In the genomic region with DNA sequence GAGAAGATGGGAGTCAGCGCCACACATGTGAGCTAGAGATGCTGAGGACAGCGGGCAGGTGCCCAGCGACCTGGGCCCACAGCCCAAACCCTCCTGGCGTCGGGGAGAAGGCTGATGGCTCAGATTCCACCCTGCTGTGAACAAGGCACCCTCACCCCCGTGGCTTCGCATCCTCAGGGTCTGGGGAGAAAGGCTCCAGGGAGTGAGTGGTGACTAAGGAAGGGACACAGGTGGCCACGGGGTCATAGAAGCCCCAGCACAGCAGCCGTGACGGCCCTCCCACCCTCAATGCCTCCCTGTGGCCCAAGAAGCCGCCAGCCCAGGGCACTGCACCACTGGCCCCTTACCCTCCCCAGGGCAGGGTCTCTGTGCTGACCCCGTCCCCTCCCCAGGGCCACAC, we compare ENCODE assay signal across 29 cellular contexts.
"Had no signal": no experiment of that assay in that cellular context is flagged by ENCODE, and none has a peak within 500 bp of the region (broad histone marks: within the 10 kb centered on the region; RNA-seq: fewer than 3 reads in every experiment).

No MANE protein-coding gene starts in this region.

- H3K4me3 ChIP-seq: ovary, psoas muscle, right lobe of liver, sigmoid colon, stomach, suprapubic skin, testis, tibial artery, transverse colon, upper lobe of right lung, uterus had no signal

- FAIRE-seq: small intestine had no signal

- H3K27ac Mint-ChIP-seq: naive thymus-derived CD4-positive, alpha-beta T cell; natural killer cell; nephron; progenitor cell of endocrine pancreas; stimulated activated effector memory CD8-positive, alpha-beta T cell treated with anti-CD3 and anti-CD28 coated beads, Interleukin-12 subunit alpha, Interleukin-12 subunit beta, amount 100 ng/mL, for 72 hours; type B pancreatic cell had no signal

- ATAC-seq: naive thymus-derived CD4-positive, alpha-beta T cell; natural killer cell; psoas muscle; right cardiac atrium; right lobe of liver; stimulated activated effector memory CD8-positive, alpha-beta T cell treated with anti-CD3 and anti-CD28 coated beads, Interleukin-12 subunit alpha, Interleukin-12 subunit beta, amount 100 ng/mL, for 72 hours; stimulated activated naive B cell treated with anti-CD40 and anti-IgM and Interleukin-4, amounts not matched to agents 10 μg/mL and 1 μg/mL and 100 μg/mL, for 72 hours; upper lobe of right lung had no signal

- H3K9me3 Mint-ChIP-seq: naive thymus-derived CD4-positive, alpha-beta T cell; natural killer cell; nephron; neural crest cell; stimulated activated effector memory CD8-positive, alpha-beta T cell treated with anti-CD3 and anti-CD28 coated beads, Interleukin-12 subunit alpha, Interleukin-12 subunit beta, amount 100 ng/mL, for 72 hours; stimulated activated naive B cell treated with anti-CD40 and anti-IgM and Interleukin-4, amounts not matched to agents 10 μg/mL and 1 μg/mL and 100 μg/mL, for 72 hours; type B pancreatic cell had no signal

- DNase-seq: naive thymus-derived CD4-positive, alpha-beta T cell; natural killer cell; occipital lobe; ovary; posterior cingulate gyrus; psoas muscle; right cardiac atrium; right lobe of liver; sigmoid colon; small intestine; stimulated activated CD4-positive, alpha-beta T cell treated with anti-CD3 and anti-CD28 coated beads, Interleukin-15, amount 100 ng/mL, for 24 hours; stimulated activated CD4-positive, alpha-beta T cell treated with anti-CD3 and anti-CD28 coated beads, Interleukin-2, amount 100 ng/mL, for 24 hours; stimulated activated CD4-positive, alpha-beta T cell treated with anti-CD3 and anti-CD28 coated beads, Interleukin-2, amount 100 ng/mL, for 48 hours; stimulated activated CD4-positive, alpha-beta T cell treated with anti-CD3 and anti-CD28 coated beads, Interleukin-4, amount 100 ng/mL, for 24 hours; stimulated activated naive B cell treated with anti-CD40 and anti-IgM and Interleukin-4, amounts not matched to agents 10 μg/mL and 1 μg/mL and 100 μg/mL, for 72 hours; stimulated activated naive CD4-positive, alpha-beta T cell treated with Interleukin-2 at 50 U/mL for 16 hours; stomach; testis; tibial artery; transverse colon; upper lobe of right lung; uterus had no signal

- H3K36me3 Mint-ChIP-seq: natural killer cell, type B pancreatic cell had no signal

- H2AFZ ChIP-seq: parathyroid adenoma had no signal

- H3K4me1 Mint-ChIP-seq: natural killer cell; nephron; neural crest cell; stimulated activated effector memory CD8-positive, alpha-beta T cell treated with anti-CD3 and anti-CD28 coated beads, Interleukin-12 subunit alpha, Interleukin-12 subunit beta, amount 100 ng/mL, for 72 hours; stimulated activated naive B cell treated with anti-CD40 and anti-IgM and Interleukin-4, amounts not matched to agents 10 μg/mL and 1 μg/mL and 100 μg/mL, for 72 hours had no signal

- H3K36me3 ChIP-seq: ovary, uterus had no signal

- H3K4me1 ChIP-seq: parathyroid adenoma, psoas muscle, right lobe of liver, sigmoid colon, stomach, suprapubic skin, testis, tibial artery, transverse colon, upper lobe of right lung, uterus had no signal

- H3K9ac ChIP-seq: parathyroid adenoma had no signal

- H3K27ac ChIP-seq: ovary, parathyroid adenoma, psoas muscle, right lobe of liver, sigmoid colon, stomach, suprapubic skin, testis, tibial artery, transverse colon, upper lobe of right lung, uterus had no signal

- H3K27me3 ChIP-seq: ovary, right lobe of liver, sigmoid colon, stomach, suprapubic skin, testis, tibial artery, transverse colon, upper lobe of right lung, uterus had no signal

- H3K27me3 Mint-ChIP-seq: naive thymus-derived CD4-positive, alpha-beta T cell; progenitor cell of endocrine pancreas; stimulated activated naive B cell treated with anti-CD40 and anti-IgM and Interleukin-4, amounts not matched to agents 10 μg/mL and 1 μg/mL and 100 μg/mL, for 72 hours; type B pancreatic cell had no signal

- H3K79me2 ChIP-seq: parathyroid adenoma had no signal

- H3K9me3 ChIP-seq: ovary, psoas muscle, right lobe of liver, sigmoid colon, stomach, suprapubic skin, testis, tibial artery, transverse colon, upper lobe of right lung, uterus had no signal

- H3K4me3 Mint-ChIP-seq: naive thymus-derived CD4-positive, alpha-beta T cell; natural killer cell; nephron; neural crest cell; stimulated activated effector memory CD8-positive, alpha-beta T cell treated with anti-CD3 and anti-CD28 coated beads, Interleukin-12 subunit alpha, Interleukin-12 subunit beta, amount 100 ng/mL, for 72 hours; stimulated activated naive B cell treated with anti-CD40 and anti-IgM and Interleukin-4, amounts not matched to agents 10 μg/mL and 1 μg/mL and 100 μg/mL, for 72 hours; type B pancreatic cell had no signal
